ENCODE assay signal across 2 cellular contexts in the genomic region with DNA sequence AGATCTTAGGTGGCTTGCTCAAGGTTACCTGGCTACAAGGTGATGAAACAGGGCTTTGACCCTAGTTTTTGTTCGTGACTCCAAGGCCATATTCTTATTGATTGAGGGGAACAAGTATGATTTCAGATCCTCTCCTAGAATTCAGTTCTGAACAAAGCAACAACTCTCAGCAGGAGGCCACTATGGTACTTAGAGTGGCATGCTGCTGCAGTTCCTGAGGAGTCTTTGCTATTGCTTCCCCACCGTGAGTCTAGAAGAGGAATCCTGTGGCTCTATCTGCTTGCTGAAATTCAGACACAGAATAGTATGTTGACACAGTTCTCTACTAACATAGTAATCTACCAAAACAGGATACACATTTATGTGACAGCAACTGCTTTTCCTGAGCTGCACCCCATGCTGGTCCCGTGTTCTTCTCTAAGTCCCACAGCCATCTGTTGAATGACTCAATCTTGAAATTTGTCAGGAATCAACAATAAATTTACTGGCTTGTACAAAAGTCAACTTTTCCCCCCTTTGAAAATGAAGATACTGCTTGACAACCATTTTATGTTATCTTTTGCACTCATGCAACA.
TF ChIP-seq lines count a peak whose summit lies in the region.

No MANE protein-coding gene starts in this region.

TF ChIP-seq in SK-N-SH, 30 proteins besides CTCF, POLR2A, EP300 and RAD21:
- TF ChIP-seq FOSL2 (IDR thresholded peaks at IDR 0.05; ENCODE audit: borderline replicate concordance, low read depth), result no peak
- TF ChIP-seq TCF12 (IDR thresholded peaks at IDR 0.05), result 0 out of 2 replicates have a peak, but pooled peaks have one; percentile 15
- TF ChIP-seq JUND (IDR thresholded peaks at IDR 0.05), result no peak

TF ChIP-seq in SK-N-SH treated with all-trans-retinoic acid at 6 μM for 48 hours, 23 proteins besides CTCF, POLR2A, EP300 and RAD21:
- TF ChIP-seq, protein P1, sequence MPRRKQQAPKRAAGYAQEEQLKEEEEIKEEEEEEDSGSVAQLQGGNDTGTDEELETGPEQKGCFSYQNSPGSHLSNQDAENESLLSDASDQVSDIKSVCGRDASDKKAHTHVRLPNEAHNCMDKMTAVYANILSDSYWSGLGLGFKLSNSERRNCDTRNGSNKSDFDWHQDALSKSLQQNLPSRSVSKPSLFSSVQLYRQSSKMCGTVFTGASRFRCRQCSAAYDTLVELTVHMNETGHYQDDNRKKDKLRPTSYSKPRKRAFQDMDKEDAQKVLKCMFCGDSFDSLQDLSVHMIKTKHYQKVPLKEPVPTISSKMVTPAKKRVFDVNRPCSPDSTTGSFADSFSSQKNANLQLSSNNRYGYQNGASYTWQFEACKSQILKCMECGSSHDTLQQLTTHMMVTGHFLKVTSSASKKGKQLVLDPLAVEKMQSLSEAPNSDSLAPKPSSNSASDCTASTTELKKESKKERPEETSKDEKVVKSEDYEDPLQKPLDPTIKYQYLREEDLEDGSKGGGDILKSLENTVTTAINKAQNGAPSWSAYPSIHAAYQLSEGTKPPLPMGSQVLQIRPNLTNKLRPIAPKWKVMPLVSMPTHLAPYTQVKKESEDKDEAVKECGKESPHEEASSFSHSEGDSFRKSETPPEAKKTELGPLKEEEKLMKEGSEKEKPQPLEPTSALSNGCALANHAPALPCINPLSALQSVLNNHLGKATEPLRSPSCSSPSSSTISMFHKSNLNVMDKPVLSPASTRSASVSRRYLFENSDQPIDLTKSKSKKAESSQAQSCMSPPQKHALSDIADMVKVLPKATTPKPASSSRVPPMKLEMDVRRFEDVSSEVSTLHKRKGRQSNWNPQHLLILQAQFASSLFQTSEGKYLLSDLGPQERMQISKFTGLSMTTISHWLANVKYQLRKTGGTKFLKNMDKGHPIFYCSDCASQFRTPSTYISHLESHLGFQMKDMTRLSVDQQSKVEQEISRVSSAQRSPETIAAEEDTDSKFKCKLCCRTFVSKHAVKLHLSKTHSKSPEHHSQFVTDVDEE (CRISPR knock-in tag; IDR thresholded peaks at IDR 0.05), result no peak
- no peak for TF ChIP-seq ZNF8 (CRISPR knock-in tag; IDR thresholded peaks at IDR 0.05)
- no peak for TF ChIP-seq OSR1 (CRISPR knock-in tag; IDR thresholded peaks at IDR 0.05)
- TF ChIP-seq, protein P2, sequence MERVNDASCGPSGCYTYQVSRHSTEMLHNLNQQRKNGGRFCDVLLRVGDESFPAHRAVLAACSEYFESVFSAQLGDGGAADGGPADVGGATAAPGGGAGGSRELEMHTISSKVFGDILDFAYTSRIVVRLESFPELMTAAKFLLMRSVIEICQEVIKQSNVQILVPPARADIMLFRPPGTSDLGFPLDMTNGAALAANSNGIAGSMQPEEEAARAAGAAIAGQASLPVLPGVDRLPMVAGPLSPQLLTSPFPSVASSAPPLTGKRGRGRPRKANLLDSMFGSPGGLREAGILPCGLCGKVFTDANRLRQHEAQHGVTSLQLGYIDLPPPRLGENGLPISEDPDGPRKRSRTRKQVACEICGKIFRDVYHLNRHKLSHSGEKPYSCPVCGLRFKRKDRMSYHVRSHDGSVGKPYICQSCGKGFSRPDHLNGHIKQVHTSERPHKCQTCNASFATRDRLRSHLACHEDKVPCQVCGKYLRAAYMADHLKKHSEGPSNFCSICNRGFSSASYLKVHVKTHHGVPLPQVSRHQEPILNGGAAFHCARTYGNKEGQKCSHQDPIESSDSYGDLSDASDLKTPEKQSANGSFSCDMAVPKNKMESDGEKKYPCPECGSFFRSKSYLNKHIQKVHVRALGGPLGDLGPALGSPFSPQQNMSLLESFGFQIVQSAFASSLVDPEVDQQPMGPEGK (CRISPR knock-in tag; IDR thresholded peaks at IDR 0.05; ENCODE audit: borderline replicate concordance), result no peak
- TF ChIP-seq ISL1 (CRISPR knock-in tag; IDR thresholded peaks at IDR 0.05), result no peak
- TF ChIP-seq RARB (CRISPR knock-in tag; IDR thresholded peaks at IDR 0.05), result no peak
- TF ChIP-seq, protein P3, sequence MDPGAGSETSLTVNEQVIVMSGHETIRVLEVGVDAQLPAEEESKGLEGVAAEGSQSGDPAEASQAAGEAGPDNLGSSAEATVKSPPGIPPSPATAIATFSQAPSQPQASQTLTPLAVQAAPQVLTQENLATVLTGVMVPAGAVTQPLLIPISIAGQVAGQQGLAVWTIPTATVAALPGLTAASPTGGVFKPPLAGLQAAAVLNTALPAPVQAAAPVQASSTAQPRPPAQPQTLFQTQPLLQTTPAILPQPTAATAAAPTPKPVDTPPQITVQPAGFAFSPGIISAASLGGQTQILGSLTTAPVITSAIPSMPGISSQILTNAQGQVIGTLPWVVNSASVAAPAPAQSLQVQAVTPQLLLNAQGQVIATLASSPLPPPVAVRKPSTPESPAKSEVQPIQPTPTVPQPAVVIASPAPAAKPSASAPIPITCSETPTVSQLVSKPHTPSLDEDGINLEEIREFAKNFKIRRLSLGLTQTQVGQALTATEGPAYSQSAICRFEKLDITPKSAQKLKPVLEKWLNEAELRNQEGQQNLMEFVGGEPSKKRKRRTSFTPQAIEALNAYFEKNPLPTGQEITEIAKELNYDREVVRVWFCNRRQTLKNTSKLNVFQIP (CRISPR knock-in tag; IDR thresholded peaks at IDR 0.05; ENCODE audit: borderline replicate concordance, low read depth), result no peak
- TF ChIP-seq CSDC2 (CRISPR knock-in tag; IDR thresholded peaks at IDR 0.05), result no peak
